ENCODE assay signal across 8 cellular contexts in genomic region chr10:92756233-92757065, GRCh38.
A peak's percentile ranks its signal among the peaks of the same experiment; 100 is the strongest.
DNase-seq lines count a peak whose midpoint lies in the region; ATAC-seq and TF ChIP-seq lines count a peak whose summit lies in the region.

No MANE protein-coding gene starts in this region.

- CTCF ChIA-PET in Calu3 (lab: Charles Lee): no interaction called here

- no peaks in the 10 kb centered on the region for H3K9me3 ChIP-seq in muscle layer of colon (ENCODE audit: low read length)

- H3K36me3 ChIP-seq in GM06990 (ENCODE audit: control insufficient read depth, insufficient read depth, low read length) (no peaks in the 10 kb centered on the region), muscle layer of colon (ENCODE audit: insufficient read depth, low read length) (no peaks in the 10 kb centered on the region)

- H3K27me3 Mint-ChIP-seq in Calu3 (ENCODE audit: unreplicated experiment): no peaks in the 10 kb centered on the region

- TF ChIP-seq CTCF in GM06990 (IDR thresholded peaks at IDR 0.05; ENCODE audit: insufficient read depth, low read length, poor library complexity, severe bottlenecking) (no peak), VCaP (conservative IDR thresholded peaks at IDR 0.05) (no peak), foreskin fibroblast (IDR thresholded peaks at IDR 0.05; ENCODE audit: low read depth, low read length) (no peak), Calu3 (IDR thresholded peaks at IDR 0.05; ENCODE audit: unreplicated experiment) (no peak)

- no TSS peak for BruUV-seq in Calu3 (replicated peaks; lab: Mats Ljungman, UMichigan)

- no peak overlapping the region for H3K4me3 Mint-ChIP-seq in Calu3 (ENCODE audit: low read depth, unreplicated experiment)

- H3K9ac ChIP-seq in muscle layer of colon (ENCODE audit: low read length): no peak overlapping the region

- H3K4me1 ChIP-seq in muscle layer of colon (ENCODE audit: insufficient read depth, low read length): peaks cover 28% of the 10 kb centered on the region

- peak; percentile 84 for DNase-seq in GM06990 (ENCODE audit: extremely low read depth, insufficient read length)
- no peak for DNase-seq in GM03348 (ENCODE audit: low spot score)
- no peak for DNase-seq in foreskin fibroblast
- no peak for DNase-seq in Calu3

- H3K4me1 Mint-ChIP-seq in Calu3 (ENCODE audit: low read depth, unreplicated experiment): peaks cover 13% of the 10 kb centered on the region

- ATAC-seq in GM21381 (IDR thresholded peaks at IDR 0.05; ENCODE audit: unreplicated experiment) (peak; percentile 82), HG03520 (IDR thresholded peaks at IDR 0.05; ENCODE audit: unreplicated experiment) (peak; percentile 76)

- H3K27ac ChIP-seq in VCaP (peak overlapping the region; percentile 70), muscle layer of colon (ENCODE audit: low read depth, low read length) (peak overlapping the region; percentile 90)

- H3K27me3 ChIP-seq in GM06990 (replicated peaks; ENCODE audit: control insufficient read depth, insufficient read depth, low read length) (no peaks in the 10 kb centered on the region), muscle layer of colon (ENCODE audit: control insufficient read depth in 1 of 2, insufficient read depth in 2 of 2, low read length in 2 of 2) (no peaks in the 10 kb centered on the region)

- H3K27ac Mint-ChIP-seq in Calu3 (ENCODE audit: unreplicated experiment): no peak overlapping the region

- no peaks in the 10 kb centered on the region for H3K36me3 Mint-ChIP-seq in Calu3 (ENCODE audit: insufficient read depth, unreplicated experiment)

- peaks cover 3% of the 10 kb centered on the region for H3K9me3 Mint-ChIP-seq in Calu3 (ENCODE audit: low read depth, unreplicated experiment)

- peak overlapping the region; percentile 20 for H3K4me3 ChIP-seq in GM06990 (replicated peaks; ENCODE audit: low read depth, low read length)
- peak overlapping the region in 1 of 2 donors; percentile 6 for H3K4me3 ChIP-seq in muscle layer of colon (ENCODE audit: low read depth in 1 of 2, low read length in 2 of 2)
- no peak overlapping the region for H3K4me3 ChIP-seq in foreskin fibroblast (ENCODE audit: low read depth in 1 of 2, low read length in 2 of 2)

- intact Hi-C loops in Calu3 (cut with micrococcal nuclease; ENCODE audit: unreplicated experiment): no loop called here
